ENCODE assay signal across 7 cellular contexts in the genomic region with DNA sequence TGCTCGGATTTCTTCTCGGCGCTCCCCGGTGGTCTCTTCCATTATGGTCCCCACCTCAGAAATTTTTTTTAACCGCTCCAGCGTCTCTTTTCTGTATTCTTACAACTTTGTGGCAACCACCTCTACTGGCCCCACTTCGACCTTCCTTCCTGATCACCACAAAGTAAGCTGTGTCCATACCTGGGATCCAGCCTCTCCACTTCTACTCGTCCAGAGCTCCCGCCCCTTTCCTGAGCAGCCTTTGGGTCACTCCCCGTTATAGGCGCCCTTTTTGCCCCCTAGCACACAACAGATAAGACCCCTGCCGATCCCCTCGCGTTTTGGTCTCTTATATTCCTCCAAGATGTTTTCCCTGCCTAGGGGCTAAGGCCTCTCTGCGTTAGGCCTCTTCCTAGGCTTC. TPM values are rescaled to one million over a fixed set of nuclear protein-coding genes. Genes with fewer than 3 reads are reported as not detected.
A peak's percentile ranks its signal among the peaks of the same experiment; 100 is the strongest.
DNase-seq lines count a peak whose midpoint lies in the region; ATAC-seq and TF ChIP-seq lines count a peak whose summit lies in the region.

No MANE protein-coding gene starts in this region.

- H3K79me1 ChIP-seq in trophoblast cell (ENCODE audit: low read length) = peaks cover 6% of the 10 kb centered on the region

- peak overlapping the region; percentile 90 for H3K4ac ChIP-seq in trophoblast cell (ENCODE audit: low read depth, low read length)

- TF ChIP-seq POLR2A in erythroblast (IDR thresholded peaks at IDR 0.05; ENCODE audit: low read length) = no peak

- H3K36me3 ChIP-seq in OCI-LY3 (replicated peaks; ENCODE audit: low read depth, low read length) = peaks cover 59% of the 10 kb centered on the region
- H3K36me3 ChIP-seq in trophoblast cell (ENCODE audit: control insufficient read depth in 1 of 2, insufficient read depth in 2 of 2, low read length in 2 of 2) = peaks cover 24 to 33% of the 10 kb centered on the region in 2 experiments

- H3K9ac ChIP-seq in OCI-LY3 (ENCODE audit: low read length) (peak overlapping the region; percentile 92), trophoblast cell (ENCODE audit: low read length) (peak overlapping the region; percentile 87)

- 0 out of 2 replicates have a peak, but pooled peaks cover 5% of the 10 kb centered on the region for H3K9me3 ChIP-seq in OCI-LY3 (ENCODE audit: insufficient read depth, low read length)
- H3K9me3 ChIP-seq in trophoblast cell (ENCODE audit: insufficient read depth, low read depth, low read length) = peaks cover 3% of the 10 kb centered on the region

- H3K4me3 ChIP-seq in OCI-LY3 (ENCODE audit: low read length) (peak overlapping the region; percentile 92), trophoblast cell (ENCODE audit: low read depth, low read length) (peak overlapping the region; percentile 91)

- WGBS in trophoblast cell (ENCODE audit: extremely low coverage, insufficient coverage, insufficient read length) = no CpG with 5 or more reads among the region's 15 CpGs

- H3K27me3 ChIP-seq in OCI-LY3 (ENCODE audit: low read depth, low read length) (no peaks in the 10 kb centered on the region), trophoblast cell (ENCODE audit: insufficient read depth, low read length) (no peaks in the 10 kb centered on the region)

- DNase-seq in erythroblast (lab: John Stamatoyannopoulos, UW) = peak; percentile 43 to 54
- no peak for DNase-seq in trophoblast cell
- DNase-seq in NK-92 (lab: John Stamatoyannopoulos, UW; ENCODE audit: unreplicated experiment) = no peak
- DNase-seq in NCI-H187 (lab: John Stamatoyannopoulos, UW) = no peak
- DNase-seq in NCI-H1048 (lab: John Stamatoyannopoulos, UW) = no peak

- H4K8ac ChIP-seq in trophoblast cell (ENCODE audit: low read depth, low read length) = peak overlapping the region; percentile 100

- peak overlapping the region; percentile 57 for H2AK5ac ChIP-seq in trophoblast cell (ENCODE audit: low read length)

- H3K14ac ChIP-seq in trophoblast cell (ENCODE audit: low read length) = peak overlapping the region; percentile 94

- peak overlapping the region; percentile 94 for H3K4me2 ChIP-seq in OCI-LY3 (ENCODE audit: low read length)
- peak overlapping the region; percentile 77 for H3K4me2 ChIP-seq in trophoblast cell (ENCODE audit: low read length)

- H3K18ac ChIP-seq in trophoblast cell (ENCODE audit: low read length) = peak overlapping the region; percentile 46

- H2BK12ac ChIP-seq in trophoblast cell (ENCODE audit: low read length) = no peak overlapping the region

- peak overlapping the region; percentile 68 for H2BK120ac ChIP-seq in trophoblast cell (ENCODE audit: insufficient read depth, low read length, poor library complexity)

- peak overlapping the region; percentile 94 for H4K91ac ChIP-seq in trophoblast cell (ENCODE audit: low read depth, low read length)

- ATAC-seq in GM21515 (IDR thresholded peaks at IDR 0.05; ENCODE audit: unreplicated experiment) = peak; percentile 12

- no peak overlapping the region for H3K23ac ChIP-seq in trophoblast cell (ENCODE audit: low read length)

- H4K20me1 ChIP-seq in OCI-LY3 (ENCODE audit: insufficient read depth, low read length) = no peaks in the 10 kb centered on the region

- H3K79me2 ChIP-seq in OCI-LY3 (ENCODE audit: low read length) = peaks cover 87% of the 10 kb centered on the region
- peaks cover 10% of the 10 kb centered on the region for H3K79me2 ChIP-seq in trophoblast cell (ENCODE audit: control insufficient read depth, insufficient read depth, low read length, poor library complexity)

- no peak overlapping the region for H2BK5ac ChIP-seq in trophoblast cell (ENCODE audit: low read depth, low read length, poor library complexity)

- H4K12ac ChIP-seq in trophoblast cell (ENCODE audit: low read depth, low read length) = peak overlapping the region; percentile 97

- H2AFZ ChIP-seq in OCI-LY3 (ENCODE audit: low read depth, low read length) = peak overlapping the region; percentile 66; the same call in 1 of the 2 replicates
- H2AFZ ChIP-seq in trophoblast cell (ENCODE audit: insufficient read depth, low read length, poor library complexity) = peak overlapping the region; percentile 69

- H3K4me1 ChIP-seq in OCI-LY3 (ENCODE audit: low read length) = peaks cover 8% of the 10 kb centered on the region
- H3K4me1 ChIP-seq in trophoblast cell (ENCODE audit: control insufficient read depth in 1 of 2, insufficient read depth in 2 of 2, low read length in 2 of 2) = peaks cover 5 to 8% of the 10 kb centered on the region in 2 experiments

- peak overlapping the region; percentile 66 for H3K27ac ChIP-seq in OCI-LY3 (ENCODE audit: low read length)
- H3K27ac ChIP-seq in trophoblast cell (ENCODE audit: low read depth, low read length) = no peak overlapping the region

- TF ChIP-seq CTCF in OCI-LY3 (IDR thresholded peaks at IDR 0.05; ENCODE audit: low read depth, low read length) = no peak

RNA-seq across cellular contexts. Expression of gene PIGG, which starts 0.6 kb away (rescaled TPM):
- 29.4 and 35.1 TPM in 2 replicates for polyA plus RNA-seq in trophoblast cell (2013)

RNA-seq across cellular contexts. Expression of gene ZNF721, which starts 0.6 kb away (rescaled TPM):
- 17.8 and 19.0 TPM in 2 replicates for polyA plus RNA-seq in trophoblast cell (2013)

Comparison
In these comparisons a context has a peak if more than half of its experiments do, and no peak if none do; other contexts are left out.
1. DNase-seq: peak in erythroblast (2 of 2); none in trophoblast cell (0 of 2), NK-92 (single experiment), NCI-H187 (0 of 2) and NCI-H1048 (single experiment).